In the genomic region with DNA sequence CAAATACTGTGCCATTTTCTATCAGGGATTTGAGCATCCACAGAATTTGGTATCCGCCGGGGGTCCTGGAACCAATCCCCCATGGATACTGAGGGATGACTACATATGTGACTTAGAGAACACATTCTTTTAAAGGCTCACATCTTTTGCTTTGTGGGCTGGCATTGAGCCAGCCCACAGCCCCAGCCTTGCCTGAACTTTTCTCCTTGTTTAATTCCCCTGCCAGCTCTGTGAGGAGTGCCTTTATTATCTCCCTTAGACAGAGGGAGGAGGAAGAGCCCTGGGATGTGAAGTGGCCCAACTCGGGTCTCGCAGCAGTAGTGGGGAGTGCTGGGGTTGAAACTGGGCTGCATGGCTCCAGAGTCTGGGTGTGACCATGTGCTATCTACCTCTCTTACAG, we compare ENCODE assay signal across 13 cellular contexts. TPM values are rescaled to one million over a fixed set of nuclear protein-coding genes. Genes with fewer than 3 reads are reported as not detected.
DNase-seq lines count a peak whose midpoint lies in the region; ATAC-seq and TF ChIP-seq lines count a peak whose summit lies in the region.
"Had no signal": no experiment of that assay in that cellular context is flagged by ENCODE, and none has a peak within 500 bp of the region (broad histone marks: within the 10 kb centered on the region; RNA-seq: fewer than 3 reads in every experiment).

No MANE protein-coding gene starts in this region.

- TF ChIP-seq CTCF in astrocyte of the spinal cord (IDR thresholded peaks at IDR 0.05; ENCODE audit: low read depth, low read length) = no peak
- TF ChIP-seq CTCF in stomach (IDR thresholded peaks at IDR 0.05) = no peak
- no peak for TF ChIP-seq CTCF in Peyer's patch (IDR thresholded peaks at IDR 0.05)

- H3K27me3 ChIP-seq in stomach (no peaks in the 10 kb centered on the region), trophoblast cell (ENCODE audit: insufficient read depth, low read length) (no peaks in the 10 kb centered on the region), Peyer's patch (no peaks in the 10 kb centered on the region)

- no peak overlapping the region for H3K9ac ChIP-seq in trophoblast cell (ENCODE audit: low read length)

- no peak overlapping the region for H3K23ac ChIP-seq in trophoblast cell (ENCODE audit: low read length)

- no peak overlapping the region for H3K4me3 ChIP-seq in astrocyte of the spinal cord (ENCODE audit: low read depth, low read length)
- no peak overlapping the region for H3K4me3 ChIP-seq in stomach
- H3K4me3 ChIP-seq in trophoblast cell (ENCODE audit: low read depth, low read length) = no peak overlapping the region
- H3K4me3 ChIP-seq in Peyer's patch = no peak overlapping the region
- H3K4me3 ChIP-seq: smooth muscle cell had no signal

- no peak overlapping the region for H4K8ac ChIP-seq in trophoblast cell (ENCODE audit: low read depth, low read length)

- H3K4me1 ChIP-seq in stomach (peaks cover 16 to 84% (median 17%) of the 10 kb centered on the region in 4 donors), trophoblast cell (ENCODE audit: control insufficient read depth in 1 of 2, insufficient read depth in 2 of 2, low read length in 2 of 2) (peaks cover 6 to 10% of the 10 kb centered on the region in 2 experiments), Peyer's patch (peaks cover 0 to 22% (median 8%) of the 10 kb centered on the region in 4 donors)

- no peak overlapping the region for H2AK5ac ChIP-seq in trophoblast cell (ENCODE audit: low read length)

- 64 to 80% (median 73%) methylated on average over 4 of the region's 4 CpGs for WGBS in stomach, 5 donors
- no CpG with 5 or more reads among the region's 4 CpGs for WGBS in trophoblast cell (ENCODE audit: extremely low coverage, insufficient coverage, insufficient read length)

- TF ChIP-seq POLR2A in stomach (IDR thresholded peaks at IDR 0.05) (no peak), Peyer's patch (IDR thresholded peaks at IDR 0.05) (no peak)

- no peak overlapping the region for H3K4me2 ChIP-seq in trophoblast cell (ENCODE audit: low read length)
- H3K4me2 ChIP-seq: smooth muscle cell had no signal

- no peak overlapping the region for H4K12ac ChIP-seq in trophoblast cell (ENCODE audit: low read depth, low read length)

- H2AFZ ChIP-seq in trophoblast cell (ENCODE audit: insufficient read depth, low read length, poor library complexity) = no peak overlapping the region

- H3K14ac ChIP-seq in trophoblast cell (ENCODE audit: low read length) = no peak overlapping the region

- in situ Hi-C loops in astrocyte of the spinal cord (cut with HindIII; ENCODE audit: low sequenced_read_pairs) = no loop called here

- intact Hi-C loops in sciatic nerve (cut with DNase I) = no loop called here
- intact Hi-C loops in stomach (cut with DNase I; ENCODE audit: low total_unique reads) = no loop called here

- no peaks in the 10 kb centered on the region for H3K79me1 ChIP-seq in trophoblast cell (ENCODE audit: low read length)

- H3K4ac ChIP-seq in trophoblast cell (ENCODE audit: low read depth, low read length) = no peak overlapping the region

- peaks cover 0 to 13% (median 5%) of the 10 kb centered on the region in 4 donors for H3K36me3 ChIP-seq in stomach
- H3K36me3 ChIP-seq in trophoblast cell (ENCODE audit: control insufficient read depth in 1 of 2, insufficient read depth in 2 of 2, low read length in 2 of 2) = no peaks in the 10 kb centered on the region
- no peaks in the 10 kb centered on the region for H3K36me3 ChIP-seq in Peyer's patch

- ATAC-seq in sciatic nerve = peak; percentile 33

- H4K91ac ChIP-seq in trophoblast cell (ENCODE audit: low read depth, low read length) = no peak overlapping the region

- H3K27ac ChIP-seq in stomach (no peak overlapping the region), trophoblast cell (ENCODE audit: low read depth, low read length) (no peak overlapping the region), Peyer's patch (no peak overlapping the region)
- H3K27ac ChIP-seq: 22Rv1 had no signal

- no peaks in the 10 kb centered on the region for H3K9me3 ChIP-seq in stomach
- H3K9me3 ChIP-seq in trophoblast cell (ENCODE audit: insufficient read depth, low read depth, low read length) = no peaks in the 10 kb centered on the region
- no peaks in the 10 kb centered on the region for H3K9me3 ChIP-seq in Peyer's patch

- no peak overlapping the region for H2BK5ac ChIP-seq in trophoblast cell (ENCODE audit: low read depth, low read length, poor library complexity)

- DNase-seq in DMS 273 (lab: John Stamatoyannopoulos, UW; ENCODE audit: unreplicated experiment) = peak; percentile 14
- DNase-seq in DMS 273 treated with DMSO at 0.1 percent for 48 hours (lab: John Stamatoyannopoulos, UW) = no peak
- peak; percentile 22 for DNase-seq in MV-4-11 (lab: John Stamatoyannopoulos, UW)
- DNase-seq in astrocyte of the spinal cord (ENCODE audit: low read depth, low spot score) = peak; percentile 79
- DNase-seq in sciatic nerve (ENCODE audit: low spot score) = no peak
- DNase-seq in stomach = no peak
- DNase-seq in trophoblast cell = no peak
- no peak for DNase-seq in Peyer's patch
- DNase-seq: activated gamma-delta T cell treated with Interleukin-2 at 50 U/mL for 16 hours, NCI-H1417, T1000 had no signal

- no peak overlapping the region for H2BK120ac ChIP-seq in trophoblast cell (ENCODE audit: insufficient read depth, low read length, poor library complexity)

- H2BK12ac ChIP-seq in trophoblast cell (ENCODE audit: low read length) = no peak overlapping the region

- TF ChIP-seq EP300 in stomach (IDR thresholded peaks at IDR 0.05) = no peak

- H3K18ac ChIP-seq in trophoblast cell (ENCODE audit: low read length) = no peak overlapping the region

- no peaks in the 10 kb centered on the region for H3K79me2 ChIP-seq in trophoblast cell (ENCODE audit: control insufficient read depth, insufficient read depth, low read length, poor library complexity)

RNA-seq across cellular contexts. Expression of gene TTC39C, which starts 7.6 kb away (rescaled TPM):
- 20.6 TPM for total RNA-seq in sciatic nerve
- 10 to 100 TPM in 4 of 5 donors, 1 to 10 TPM in 1; 1.8 to 42.0 (median 29.0) TPM for total RNA-seq in stomach
- 10 to 100 TPM; 10.8 to 19.3 (median 12.7) TPM for polyA plus RNA-seq in stomach
- 8.6 and 8.8 TPM in 2 replicates for polyA plus RNA-seq in trophoblast cell (2013)
- 10 to 100 TPM; 11.0 to 32.2 (median 14.2) TPM for total RNA-seq in Peyer's patch

Comparison
In these comparisons a context has a peak if more than half of its experiments do, and no peak if none do; other contexts are left out.
1. DNase-seq: peak in DMS 273 (single experiment), MV-4-11 (single experiment) and astrocyte of the spinal cord (single experiment); none in DMS 273 treated with DMSO at 0.1 percent for 48 hours (single experiment), sciatic nerve (single experiment), stomach (single experiment), trophoblast cell (0 of 2) and Peyer's patch (0 of 3).